Comparison of ENCODE assay signal across 11 cellular contexts in genomic region chr11:34366522-34366921, GRCh38. TPM values are rescaled to one million over a fixed set of nuclear protein-coding genes. Genes with fewer than 3 reads are reported as not detected.
A peak's percentile ranks its signal among the peaks of the same experiment; 100 is the strongest.
DNase-seq lines count a peak whose midpoint lies in the region; ATAC-seq and TF ChIP-seq lines count a peak whose summit lies in the region.
"Had no signal": no experiment of that assay in that cellular context is flagged by ENCODE, and none has a peak within 500 bp of the region (broad histone marks: within the 10 kb centered on the region; RNA-seq: fewer than 3 reads in every experiment).

No MANE protein-coding gene starts in this region.

- no peak for TF ChIP-seq POLR2A in prostate gland (IDR thresholded peaks at IDR 0.05)
- no peak for TF ChIP-seq POLR2A in spleen (IDR thresholded peaks at IDR 0.05)

- H3K4me1 ChIP-seq in prostate gland (replicated peaks) (no peaks in the 10 kb centered on the region), spleen (peaks cover 0 to 4% (median 0%) of the 10 kb centered on the region in 6 donors)

- ATAC-seq in HG02610 (IDR thresholded peaks at IDR 0.05; ENCODE audit: unreplicated experiment): no peak

- H3K9me3 ChIP-seq in prostate gland: no peaks in the 10 kb centered on the region
- no peaks in the 10 kb centered on the region for H3K9me3 ChIP-seq in spleen

- WGBS in prostate gland: 70% methylated on average over 2 of the region's 2 CpGs
- 58 to 73% (median 62%) methylated on average over 2 of the region's 2 CpGs for WGBS in spleen, 5 donors

- intact Hi-C loops in prostate gland (cut with DNase I): no loop called here
- intact Hi-C loops in spleen (cut with DNase I; ENCODE audit: low total_unique reads): no loop called here

- no peak overlapping the region for H3K27ac ChIP-seq in prostate gland
- no peak overlapping the region for H3K27ac ChIP-seq in spleen

- H3K27me3 ChIP-seq in prostate gland (replicated peaks; ENCODE audit: insufficient read depth) (no peaks in the 10 kb centered on the region), spleen (replicated peaks in 1 of 7) (peaks cover 0 to 23% (median 0%) of the 10 kb centered on the region in 7 donors)

- TF ChIP-seq CTCF in prostate gland (IDR thresholded peaks at IDR 0.05): peak in 3 of 4 experiments; percentile 30 to 55 (median 40)
- peak in 1 of 11 experiments; percentile 12 for TF ChIP-seq CTCF in spleen (IDR thresholded peaks at IDR 0.05 in 8 of 11, conservative IDR thresholded peaks at IDR 0.05 in 3 of 11)

- H3K4me3 ChIP-seq in prostate gland (no peak overlapping the region), spleen (no peak overlapping the region)

- DNase-seq in SKM-1 treated with dmso at 0.1 percent for 144 hours (lab: John Stamatoyannopoulos, UW; ENCODE audit: unreplicated experiment) (peak; percentile 5), SKM-1 (lab: John Stamatoyannopoulos, UW; ENCODE audit: unreplicated experiment) (no peak), LoVo (ENCODE audit: low spot score) (peak; percentile 35), T47D (ENCODE audit: low read depth in 1 of 2, low spot score in 1 of 2) (peak; percentile 48 to 86), prostate gland (ENCODE audit: low spot score) (no peak), NCI-H446 treated with DMSO at 0.1 percent for 48 hours (lab: John Stamatoyannopoulos, UW) (no peak), spleen (no peak)
- DNase-seq: activated T-cell treated with anti-CD3 and anti-CD28 coated beads, Interleukin-2, amount 50 U/mL, for 24 hours; CD4-positive, alpha-beta T cell; NCI-H2227 treated with DMSO at 0.1 percent for 48 hours had no signal

- no peaks in the 10 kb centered on the region for H3K36me3 ChIP-seq in prostate gland
- no peaks in the 10 kb centered on the region for H3K36me3 ChIP-seq in spleen

- in situ Hi-C loops in T47D (cut with HindIII; ENCODE audit: low pct_unique_long_range_greater_than_20kb, low sequenced_read_pairs): no loop called here

RNA-seq across cellular contexts. Expression of gene ABTB2, which starts 8.7 kb away (rescaled TPM):
- total RNA-seq in prostate gland (10 to 100 TPM in 1 of 2 donors, 1 to 10 TPM in 1; 3.0 to 13.7 TPM), spleen (1 to 10 TPM; 1.5 to 2.9 (median 2.0) TPM)
- under 1 TPM; 0.41 to 0.67 (median 0.58) TPM for polyA plus RNA-seq in spleen

Comparison
In these comparisons a context has a peak if more than half of its experiments do, and no peak if none do; other contexts are left out.
1. DNase-seq: peak in SKM-1 treated with dmso at 0.1 percent for 144 hours (single experiment), LoVo (single experiment) and T47D (2 of 2); none in SKM-1 (single experiment), prostate gland (single experiment), NCI-H446 treated with DMSO at 0.1 percent for 48 hours (single experiment) and spleen (single experiment).